In genomic region chr20:1423625-1424106, GRCh38 we compare ENCODE assay signal across 8 cellular contexts. TPM values are rescaled to one million over a fixed set of nuclear protein-coding genes. Genes with fewer than 3 reads are reported as not detected.
DNase-seq lines count a peak whose midpoint lies in the region; ATAC-seq and TF ChIP-seq lines count a peak whose summit lies in the region.

No MANE protein-coding gene starts in this region.

- in situ Hi-C loops in GM13977 (cut with MboI; ENCODE audit: low pct_unique_long_range_greater_than_20kb, low sequenced_read_pairs, unreplicated experiment) = no loop called here

- H3K36me3 ChIP-seq in BE2C = no peaks in the 10 kb centered on the region
- no peaks in the 10 kb centered on the region for H3K36me3 ChIP-seq in spleen
- no peaks in the 10 kb centered on the region for H3K36me3 ChIP-seq in MG63

- no peak overlapping the region for H3K27ac ChIP-seq in spleen

- TF ChIP-seq CTCF in BE2C (IDR thresholded peaks at IDR 0.05; ENCODE audit: low read depth, low read length) = peak; percentile 24; the same call in 1 of the 2 replicates
- peak; percentile 4 for TF ChIP-seq CTCF in GM13977 (IDR thresholded peaks at IDR 0.05; ENCODE audit: extremely low read depth, insufficient read depth, missing control alignments)
- no peak for TF ChIP-seq CTCF in spleen (IDR thresholded peaks at IDR 0.05 in 8 of 11, conservative IDR thresholded peaks at IDR 0.05 in 3 of 11)

- DNase-seq in BE2C = peak; percentile 42
- DNase-seq in GM13977 (ENCODE audit: low spot score) = no peak
- DNase-seq in RPMI7951 (ENCODE audit: low read depth) = peak; percentile 94
- DNase-seq in foreskin melanocyte = peak; percentile 79
- no peak for DNase-seq in spleen
- DNase-seq in MG63 = no peak

- 67 to 76% (median 68%) methylated on average over 6 to 7 of the region's 7 CpGs for WGBS in spleen, 5 donors

- H3K4me3 ChIP-seq in BE2C (ENCODE audit: low read depth, low read length) (no peak overlapping the region), spleen (no peak overlapping the region), MG63 (no peak overlapping the region)

- intact Hi-C loops in spleen (cut with DNase I; ENCODE audit: low total_unique reads) = no loop called here

- H3K9me3 ChIP-seq in BE2C (no peaks in the 10 kb centered on the region), spleen (peaks cover 0 to 32% (median 26%) of the 10 kb centered on the region in 8 donors), MG63 (peaks cover 1% of the 10 kb centered on the region; the same call in 1 of the 2 replicates)

- no peak for TF ChIP-seq POLR2A in spleen (IDR thresholded peaks at IDR 0.05)

- no peaks in the 10 kb centered on the region for H3K27me3 ChIP-seq in BE2C
- no peaks in the 10 kb centered on the region for H3K27me3 ChIP-seq in spleen (replicated peaks in 1 of 7)
- H3K27me3 ChIP-seq in MG63 = no peaks in the 10 kb centered on the region

- H3K4me1 ChIP-seq in BE2C (no peaks in the 10 kb centered on the region), spleen (peaks cover 0 to 6% (median 0%) of the 10 kb centered on the region in 6 donors)

- no peak for ATAC-seq in HG03565 (IDR thresholded peaks at IDR 0.05; ENCODE audit: unreplicated experiment)
- no peak for ATAC-seq in GM21786 (IDR thresholded peaks at IDR 0.05; ENCODE audit: unreplicated experiment)

RNA-seq across cellular contexts. Expression of gene FKBP1A, which starts 30.8 kb away (rescaled TPM):
- polyA plus RNA-seq in BE2C (2012; ENCODE audit: insufficient read depth, insufficient read length, low read depth) = 186 TPM
- 527 and 564 TPM in 2 replicates for total RNA-seq in RPMI7951 (2014; rRNA removed; shearing (Covaris generic))
- 100 to 1,000 TPM; 167 to 338 (median 260) TPM for total RNA-seq in spleen
- polyA plus RNA-seq in spleen = 100 to 1,000 TPM; 135 to 286 (median 209) TPM
- total RNA-seq in MG63 (2014; rRNA removed; shearing (Covaris generic); ENCODE audit: low replicate concordance) = 146 TPM in 2 replicates

RNA-seq across cellular contexts. Expression of gene NSFL1C, which starts 43.0 kb away (rescaled TPM):
- polyA plus RNA-seq in BE2C (2012; ENCODE audit: insufficient read depth, insufficient read length, low read depth) = 75.5 TPM
- 35.2 and 44.1 TPM in 2 replicates for total RNA-seq in RPMI7951 (2014; rRNA removed; shearing (Covaris generic))
- 10 to 100 TPM; 64.9 to 88.5 (median 71.8) TPM for total RNA-seq in spleen
- polyA plus RNA-seq in spleen = 10 to 100 TPM; 37.1 to 51.2 (median 41.7) TPM
- total RNA-seq in MG63 (2014; rRNA removed; shearing (Covaris generic); ENCODE audit: low replicate concordance) = 57.6 and 62.5 TPM in 2 replicates

Comparison
In these comparisons a context has a peak if more than half of its experiments do, and no peak if none do; other contexts are left out.
1. DNase-seq: peak in BE2C (single experiment), RPMI7951 (single experiment) and foreskin melanocyte (single experiment); none in GM13977 (single experiment), spleen (single experiment) and MG63 (single experiment).
2. CTCF ChIP-seq: peak in BE2C (single experiment) and GM13977 (single experiment); none in spleen (0 of 11).